22 cellular contexts compared by ENCODE assay signal in genomic region chr6:158076548-158076947, GRCh38.
DNase-seq lines count a peak whose midpoint lies in the region; ATAC-seq, FAIRE-seq and TF ChIP-seq lines count a peak whose summit lies in the region.
"Had no signal": no experiment of that assay in that cellular context is flagged by ENCODE, and none has a peak within 500 bp of the region (broad histone marks: within the 10 kb centered on the region; RNA-seq: fewer than 3 reads in every experiment).

No MANE protein-coding gene starts in this region.

- H2BK15ac ChIP-seq in H1 (ENCODE audit: low read length): no peak overlapping the region

- 93% methylated on average over 18 of the region's 18 CpGs; no CpG with 5 or more reads in 1 of the 2 experiments for whole genome bisulfite sequencing in H1 (ENCODE audit: extremely low coverage in 1 of 2, insufficient coverage in 1 of 2, insufficient read length in 1 of 2, insufficient replicate concordance in 2 of 2, low coverage in 1 of 2, low lambda C conversion rate in 2 of 2, missing lambda C conversion rate in 1 of 2), 2 experiments

- CTCF ChIA-PET in WTC11 (lab: Charles Lee) (no interaction called here), H1 (lab: Charles Lee; ENCODE audit: partially characterized antibody) (interaction anchor here (2.9 to 7.8 kb wide), 2 partner anchors 9 to 14 kb away, joined by 14 to 54 read pairs; no protein-coding TSS in a partner anchor)

- no peak overlapping the region for H2AK5ac ChIP-seq in H1 (ENCODE audit: low read depth, low read length)

- no peak overlapping the region for H3K27ac ChIP-seq in H1 (ENCODE audit: low read depth, low read length)
- H3K27ac ChIP-seq: A549; BLaER1 treated with 17β-estradiol and CSF1 and Interleukin-3, amounts not matched to agents 10 nM and 100 nM had no signal

- no peaks in the 10 kb centered on the region; a peak in 2 of 7 replicates for H3K4me1 ChIP-seq in H1 (replicated peaks in 1 of 4; ENCODE audit: control insufficient read depth in 3 of 4, insufficient read depth in 4 of 4, low read length in 3 of 4)

- H2AFZ ChIP-seq in H1 (ENCODE audit: low read length): no peak overlapping the region

- peak overlapping the region; percentile 57; the same call in 1 of the 2 replicates for H4K8ac ChIP-seq in H1 (ENCODE audit: extremely low read depth, insufficient read depth, low read length)

- H3K14ac ChIP-seq in H1 (ENCODE audit: insufficient read length): no peak overlapping the region

- H3K4me1 Mint-ChIP-seq in WTC11 (peaks cover 2% of the 10 kb centered on the region; the same call in 1 of the 2 replicates), nephron progenitor cell (peaks cover 11% of the 10 kb centered on the region)

- H3K9me3 Mint-ChIP-seq in WTC11 (no peaks in the 10 kb centered on the region), nephron progenitor cell (no peaks in the 10 kb centered on the region)
- H3K9me3 Mint-ChIP-seq: CD4-positive, alpha-beta T cell; CD8-positive, alpha-beta memory T cell had no signal

- no peak for TF ChIP-seq EP300 in H1 (IDR thresholded peaks at IDR 0.05; ENCODE audit: borderline replicate concordance in 1 of 2, low read depth in 2 of 2, low read length in 2 of 2)

- H2BK20ac ChIP-seq in H1 (ENCODE audit: low read length): no peak overlapping the region

- no peaks in the 10 kb centered on the region for H3K79me1 ChIP-seq in H1 (ENCODE audit: low read depth, low read length)

- no peak overlapping the region for H2BK120ac ChIP-seq in H1 (replicated peaks; ENCODE audit: low read depth, low read length)

- H4K20me1 ChIP-seq in H1 (replicated peaks in 1 of 2; ENCODE audit: control insufficient read depth in 1 of 2, insufficient read depth in 2 of 2, low read length in 2 of 2): peaks cover 0 to 1% of the 10 kb centered on the region in 2 experiments
- H4K20me1 ChIP-seq: BLaER1 treated with 17β-estradiol and CSF1 and Interleukin-3, amounts not matched to agents 10 nM and 100 nM had no signal

- no peak for FAIRE-seq in H1 (lab: Jason Lieb, UNC)
- FAIRE-seq in D721Med (lab: Jason Lieb, UNC): no peak
- FAIRE-seq: A549, GM12892 had no signal

- no peak overlapping the region for H3K56ac ChIP-seq in H1 (replicated peaks; ENCODE audit: insufficient read length, low read depth, low read length)

- no peak for ATAC-seq in WTC11
- ATAC-seq: A549 had no signal

- H2BK12ac ChIP-seq in H1 (ENCODE audit: low read depth, low read length): no peak overlapping the region

- H3K23ac ChIP-seq in H1 (ENCODE audit: insufficient read length): no peak overlapping the region

- POLR2A ChIA-PET in WTC11 (lab: Charles Lee) (no interaction called here), H1 (lab: Charles Lee; ENCODE audit: partially characterized antibody) (no interaction called here)

- H3K18ac ChIP-seq in H1 (ENCODE audit: extremely low read depth, low read length): no peak overlapping the region

- H3K4me2 ChIP-seq in H1 (ENCODE audit: insufficient read depth in 1 of 2, low read depth in 2 of 2, low read length in 2 of 2): no peak overlapping the region
- H3K4me2 ChIP-seq: A549; BLaER1 treated with 17β-estradiol and CSF1 and Interleukin-3, amounts not matched to agents 10 nM and 100 nM had no signal

- H3K9me3 ChIP-seq in H1 (ENCODE audit: insufficient read depth in 2 of 2, low read depth in 1 of 2, low read length in 1 of 2): no peaks in the 10 kb centered on the region
- H3K9me3 ChIP-seq: A549; BE2C; BLaER1 treated with 17β-estradiol and CSF1 and Interleukin-3, amounts not matched to agents 10 nM and 100 nM had no signal

- H3K27me3 Mint-ChIP-seq in WTC11 (ENCODE audit: low read depth) (no peaks in the 10 kb centered on the region), nephron progenitor cell (ENCODE audit: low read depth, poor library complexity) (peaks cover 5% of the 10 kb centered on the region)
- H3K27me3 Mint-ChIP-seq: CD4-positive, alpha-beta T cell had no signal

- no peak for TF ChIP-seq RAD21 in H1 (IDR thresholded peaks at IDR 0.05 in 1 of 2, conservative IDR thresholded peaks at IDR 0.05 in 1 of 2; ENCODE audit: low read depth in 2 of 2, low read length in 2 of 2)

- H3K4ac ChIP-seq in H1 (replicated peaks; ENCODE audit: insufficient read length, low read depth, low read length): no peak overlapping the region

- H3K36me3 ChIP-seq in H1 (ENCODE audit: control insufficient read depth in 2 of 4, insufficient read depth in 4 of 4, low read length in 3 of 4): no peaks in the 10 kb centered on the region; a peak in 1 of 8 replicates
- H3K36me3 ChIP-seq: BE2C had no signal

- no peak for DNase-seq in WTC11 (ENCODE audit: low spot score)
- no peak for DNase-seq in H1 (ENCODE audit: low read depth in 1 of 2, low spot score in 2 of 2)
- no peak for DNase-seq in nephron progenitor cell
- no peak for DNase-seq in GM10266 (ENCODE audit: extremely low spot score)
- no peak for DNase-seq in hepatic stellate cell (ENCODE audit: low spot score)
- no peak for DNase-seq in D721Med (ENCODE audit: insufficient read length, low spot score)
- DNase-seq: 8988T; ACHN; AML-193; BE2C; CD4-positive, alpha-beta T cell; CD8-positive, alpha-beta memory T cell; DMS53; DMS79 treated with DMSO at 0.1 percent for 48 hours; GF-D8; GOT3; H7; HCEC 1CT had no signal

- no peak overlapping the region for H3K9ac ChIP-seq in H1 (replicated peaks in 1 of 4; ENCODE audit: extremely low read depth in 1 of 4, low read depth in 3 of 4, low read length in 3 of 4)
- H3K9ac ChIP-seq: BLaER1 treated with 17β-estradiol and CSF1 and Interleukin-3, amounts not matched to agents 10 nM and 100 nM had no signal

- no peak overlapping the region for H3K4me3 ChIP-seq in H1 (ENCODE audit: extremely low read depth in 1 of 4, insufficient read depth in 2 of 4, low read depth in 3 of 4, low read length in 4 of 4)
- H3K4me3 ChIP-seq: A549; BLaER1 treated with 17β-estradiol and CSF1 and Interleukin-3, amounts not matched to agents 10 nM and 100 nM had no signal

- no peak for TF ChIP-seq POLR2A in H1 (IDR thresholded peaks at IDR 0.05; ENCODE audit: control extremely low read depth in 1 of 2, low read depth in 2 of 2, low read length in 2 of 2)

- H3K4me3 Mint-ChIP-seq in WTC11 (no peak overlapping the region), nephron progenitor cell (no peak overlapping the region)
- H3K4me3 Mint-ChIP-seq: CD14-positive monocyte; CD4-positive, alpha-beta T cell; CD8-positive, alpha-beta memory T cell had no signal

- H2BK5ac ChIP-seq in H1 (ENCODE audit: low read depth, low read length): no peak overlapping the region

- peaks cover 23% of the 10 kb centered on the region for H3K36me3 Mint-ChIP-seq in WTC11
- H3K36me3 Mint-ChIP-seq in nephron progenitor cell (ENCODE audit: low read depth): peaks cover 16% of the 10 kb centered on the region

- TF ChIP-seq CTCF in WTC11 (IDR thresholded peaks at IDR 0.05) (no peak), H1 (IDR thresholded peaks at IDR 0.05; ENCODE audit: control extremely low read depth in 1 of 3, insufficient read depth in 1 of 3, low read depth in 1 of 3, low read length in 3 of 3) (no peak), nephron progenitor cell (IDR thresholded peaks at IDR 0.05) (no peak), GM10266 (IDR thresholded peaks at IDR 0.05; ENCODE audit: control insufficient read depth, insufficient read depth, low read depth, missing control alignments) (no peak), D721Med (IDR thresholded peaks at IDR 0.05; ENCODE audit: insufficient read depth, missing control alignments) (no peak)

- no peaks in the 10 kb centered on the region for H3K79me2 ChIP-seq in H1 (ENCODE audit: control insufficient read depth in 1 of 2, insufficient read depth in 2 of 2, low read length in 2 of 2)

- no peaks in the 10 kb centered on the region for H3K27me3 ChIP-seq in H1 (replicated peaks in 1 of 4; ENCODE audit: control insufficient read depth in 3 of 4, extremely low read depth in 1 of 4, insufficient read depth in 3 of 4, low read length in 3 of 4)
- H3K27me3 ChIP-seq: BE2C; BLaER1 treated with 17β-estradiol and CSF1 and Interleukin-3, amounts not matched to agents 10 nM and 100 nM had no signal

- no peak overlapping the region for H4K5ac ChIP-seq in H1 (ENCODE audit: insufficient read length, low read depth, low read length)

- no peaks in the 10 kb centered on the region for H3K23me2 ChIP-seq in H1 (ENCODE audit: low read depth, low read length)

- H4K91ac ChIP-seq in H1 (replicated peaks; ENCODE audit: insufficient read length, low read length): no peak overlapping the region

- H3K27ac Mint-ChIP-seq in WTC11 (peak overlapping the region; percentile 46), nephron progenitor cell (peak overlapping the region; percentile 78)
- H3K27ac Mint-ChIP-seq: CD4-positive, alpha-beta T cell; CD8-positive, alpha-beta memory T cell had no signal

TF ChIP-seq in WTC11, 78 proteins besides CTCF, POLR2A, EP300 and RAD21 (continues in another document):
- TF ChIP-seq SP1 (CRISPR knock-in tag; conservative IDR thresholded peaks at IDR 0.05) (no peak), ZNF232 (CRISPR knock-in tag; IDR thresholded peaks at IDR 0.05) (no peak), ZNF512 (CRISPR knock-in tag; IDR thresholded peaks at IDR 0.05; ENCODE audit: borderline replicate concordance) (no peak)

TF ChIP-seq in H1, 55 proteins besides CTCF, POLR2A, EP300 and RAD21 (continues in another document):
- TF ChIP-seq SP4 (IDR thresholded peaks at IDR 0.05; ENCODE audit: low read length) (no peak), ATF3 (IDR thresholded peaks at IDR 0.05; ENCODE audit: insufficient read depth, low read depth, low read length) (no peak), SP1 (IDR thresholded peaks at IDR 0.05; ENCODE audit: low read depth, low read length) (no peak), E2F6 (IDR thresholded peaks at IDR 0.05) (no peak), SP2 (IDR thresholded peaks at IDR 0.05; ENCODE audit: low read length) (no peak), CHD2 (IDR thresholded peaks at IDR 0.05; ENCODE audit: low read length) (no peak), CBX8 (IDR thresholded peaks at IDR 0.05; ENCODE audit: borderline replicate concordance, low read depth, low read length) (no peak), RXRA (IDR thresholded peaks at IDR 0.05; ENCODE audit: insufficient read depth, low read depth, low read length) (no peak)
